In genomic region chr1:36389960-36390359, GRCh38 we compare ENCODE assay signal across 1 cellular context.
TF ChIP-seq lines count a peak whose summit lies in the region.

No MANE protein-coding gene starts in this region.

TF ChIP-seq in K562, 482 proteins besides CTCF, POLR2A, EP300 and RAD21:
- TF ChIP-seq PKNOX1 (IDR thresholded peaks at IDR 0.05) (no peak), HLTF (IDR thresholded peaks at IDR 0.05) (no peak), ARNT (IDR thresholded peaks at IDR 0.05) (no peak), GABPB2 (CRISPR knock-in tag; conservative IDR thresholded peaks at IDR 0.05) (no peak), ETV1 (tag; conservative IDR thresholded peaks at IDR 0.05; ENCODE audit: low read depth) (no peak), MNT (conservative IDR thresholded peaks at IDR 0.05) (no peak), CEBPG (CRISPR knock-in tag; IDR thresholded peaks at IDR 0.05) (no peak), CEBPG (tag; conservative IDR thresholded peaks at IDR 0.05 in 1 of 2, IDR thresholded peaks at IDR 0.05 in 1 of 2) (no peak), NR1H2 (CRISPR knock-in tag; IDR thresholded peaks at IDR 0.05) (no peak), TAF7 (tag; IDR thresholded peaks at IDR 0.05) (no peak), MED1 (CRISPR knock-in tag; IDR thresholded peaks at IDR 0.05; ENCODE audit: borderline replicate concordance) (no peak), FIP1L1 (IDR thresholded peaks at IDR 0.05; ENCODE audit: low read depth, low read length, poor library complexity, severe bottlenecking) (no peak), ZNF398 (CRISPR knock-in tag; IDR thresholded peaks at IDR 0.05) (no peak), ZNF77 (CRISPR knock-in tag; IDR thresholded peaks at IDR 0.05) (no peak)
TF ChIP-seq in K562: peak in this region for 0.
